Comparison of ENCODE assay signal across 1 cellular context in the genomic region with DNA sequence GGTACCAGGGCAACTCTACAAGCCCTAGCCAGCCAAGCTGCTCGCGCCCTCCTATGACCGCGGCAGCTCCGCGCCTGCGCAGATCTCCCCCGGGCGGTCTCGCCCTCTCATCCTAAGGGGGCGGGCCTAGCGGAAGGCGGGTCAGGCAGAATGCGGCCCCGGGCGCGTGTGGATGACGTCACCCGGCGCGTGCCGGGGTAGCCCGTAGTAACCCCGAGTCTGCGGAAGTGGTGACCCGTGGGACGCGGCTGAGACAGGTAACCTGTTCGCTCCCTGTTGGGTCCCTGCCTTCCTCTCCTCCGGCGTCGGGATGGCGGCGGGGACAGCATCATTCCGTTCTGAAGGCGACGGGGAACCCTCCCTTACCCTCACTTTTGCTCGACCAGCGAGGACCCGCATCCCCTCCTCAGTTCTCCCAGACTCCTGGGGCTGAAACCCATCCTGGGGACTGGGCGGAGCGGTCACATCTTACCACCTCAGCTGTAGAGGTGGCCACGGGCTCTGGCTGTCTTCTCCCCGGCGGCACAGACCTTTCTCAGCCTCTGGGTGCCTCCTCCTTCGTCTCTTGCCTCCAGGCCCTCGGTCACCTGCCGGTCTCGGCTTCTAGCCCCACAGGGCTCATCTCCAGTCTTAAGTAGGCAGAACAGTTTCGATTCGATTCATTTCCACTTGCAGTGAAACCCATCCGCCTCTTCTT.
TF ChIP-seq lines count a peak whose summit lies in the region.

A gene with protein sequence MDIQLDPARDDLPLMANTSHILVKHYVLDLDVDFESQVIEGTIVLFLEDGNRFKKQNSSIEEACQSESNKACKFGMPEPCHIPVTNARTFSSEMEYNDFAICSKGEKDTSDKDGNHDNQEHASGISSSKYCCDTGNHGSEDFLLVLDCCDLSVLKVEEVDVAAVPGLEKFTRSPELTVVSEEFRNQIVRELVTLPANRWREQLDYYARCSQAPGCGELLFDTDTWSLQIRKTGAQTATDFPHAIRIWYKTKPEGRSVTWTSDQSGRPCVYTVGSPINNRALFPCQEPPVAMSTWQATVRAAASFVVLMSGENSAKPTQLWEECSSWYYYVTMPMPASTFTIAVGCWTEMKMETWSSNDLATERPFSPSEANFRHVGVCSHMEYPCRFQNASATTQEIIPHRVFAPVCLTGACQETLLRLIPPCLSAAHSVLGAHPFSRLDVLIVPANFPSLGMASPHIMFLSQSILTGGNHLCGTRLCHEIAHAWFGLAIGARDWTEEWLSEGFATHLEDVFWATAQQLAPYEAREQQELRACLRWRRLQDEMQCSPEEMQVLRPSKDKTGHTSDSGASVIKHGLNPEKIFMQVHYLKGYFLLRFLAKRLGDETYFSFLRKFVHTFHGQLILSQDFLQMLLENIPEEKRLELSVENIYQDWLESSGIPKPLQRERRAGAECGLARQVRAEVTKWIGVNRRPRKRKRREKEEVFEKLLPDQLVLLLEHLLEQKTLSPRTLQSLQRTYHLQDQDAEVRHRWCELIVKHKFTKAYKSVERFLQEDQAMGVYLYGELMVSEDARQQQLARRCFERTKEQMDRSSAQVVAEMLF (plus strand): TSS at position 205 of the 697 bp plus-strand sequence. CDS start 33,085 bp downstream, outside the sequence.

TF ChIP-seq in HepG2, 621 proteins besides CTCF, POLR2A, EP300 and RAD21 (continued from another document and continues in another):
- TF ChIP-seq IRF9 (CRISPR knock-in tag; IDR thresholded peaks at IDR 0.05; ENCODE audit: borderline replicate concordance) (peak; percentile 67; the same call in 1 of the 2 replicates), GPN1 (CRISPR knock-in tag; IDR thresholded peaks at IDR 0.05; ENCODE audit: borderline replicate concordance) (no peak), TEAD2 (CRISPR knock-in tag; IDR thresholded peaks at IDR 0.05) (no peak), REPIN1 (CRISPR knock-in tag; IDR thresholded peaks at IDR 0.05; ENCODE audit: borderline replicate concordance, low read depth) (peak; percentile 45; the same call in 1 of the 2 replicates), KDM2A (CRISPR knock-in tag; IDR thresholded peaks at IDR 0.05; ENCODE audit: borderline replicate concordance, low read depth) (peak; percentile 78; the same call in 1 of the 2 replicates), ZEB1 (IDR thresholded peaks at IDR 0.05; ENCODE audit: insufficient replicate concordance, low read depth) (peak; percentile 45), TEF (CRISPR knock-in tag; IDR thresholded peaks at IDR 0.05) (peak; percentile 27; the same call in 1 of the 2 replicates), ZNF564 (CRISPR knock-in tag; IDR thresholded peaks at IDR 0.05) (peak; percentile 66; the same call in 1 of the 2 replicates), TSC22D2 (CRISPR knock-in tag; IDR thresholded peaks at IDR 0.05; ENCODE audit: borderline replicate concordance) (no peak), CEBPG (CRISPR knock-in tag; IDR thresholded peaks at IDR 0.05) (0 out of 2 replicates have a peak, but pooled peaks have one; percentile 22), ASH2L (IDR thresholded peaks at IDR 0.05; ENCODE audit: insufficient read length, low read depth, low read length) (peak; percentile 85), POGK (CRISPR knock-in tag; conservative IDR thresholded peaks at IDR 0.05) (no peak), ZBTB38 (CRISPR knock-in tag; IDR thresholded peaks at IDR 0.05) (peak; percentile 40; the same call in 1 of the 2 replicates), HOXD1 (CRISPR knock-in tag; IDR thresholded peaks at IDR 0.05) (0 out of 2 replicates have a peak, but pooled peaks have one; percentile 42), NR2C2 (CRISPR knock-in tag; IDR thresholded peaks at IDR 0.05; ENCODE audit: borderline replicate concordance) (peak; percentile 92), ZNF589 (CRISPR knock-in tag; conservative IDR thresholded peaks at IDR 0.05) (no peak), BORCS8-MEF2B (CRISPR knock-in tag; IDR thresholded peaks at IDR 0.05) (no peak), NCOA2 (CRISPR knock-in tag; IDR thresholded peaks at IDR 0.05) (peak; percentile 28), ZNF552 (CRISPR knock-in tag; IDR thresholded peaks at IDR 0.05; ENCODE audit: borderline replicate concordance) (no peak), NR2F1 (CRISPR knock-in tag; IDR thresholded peaks at IDR 0.05) (peak; percentile 43 to 68; a peak in 2 of 4 replicates), ZFYVE20 (CRISPR knock-in tag; IDR thresholded peaks at IDR 0.05; ENCODE audit: borderline replicate concordance, low read depth) (no peak), ZNF205 (CRISPR knock-in tag; IDR thresholded peaks at IDR 0.05) (no peak), UBTF (CRISPR knock-in tag; IDR thresholded peaks at IDR 0.05) (peak; percentile 57; the same call in 1 of the 2 replicates), SKI (IDR thresholded peaks at IDR 0.05; ENCODE audit: partially characterized antibody) (peak; percentile 65), SMAD1 (CRISPR knock-in tag; IDR thresholded peaks at IDR 0.05; ENCODE audit: borderline replicate concordance, low read depth) (peak; percentile 72; the same call in 1 of the 2 replicates), CHD4 (IDR thresholded peaks at IDR 0.05; ENCODE audit: borderline replicate concordance, low read length) (0 out of 2 replicates have a peak, but pooled peaks have one; percentile 2), ZNF224 (CRISPR knock-in tag; IDR thresholded peaks at IDR 0.05) (0 out of 2 replicates have a peak, but pooled peaks have one; percentile 23), HCFC1 (IDR thresholded peaks at IDR 0.05; ENCODE audit: low read depth, low read length) (peak; percentile 64), MIER3 (CRISPR knock-in tag; IDR thresholded peaks at IDR 0.05; ENCODE audit: borderline replicate concordance) (peak; percentile 55; the same call in 1 of the 2 replicates), KDM5A (IDR thresholded peaks at IDR 0.05; ENCODE audit: borderline replicate concordance, low read length) (peak; percentile 91), NCOA5 (CRISPR knock-in tag; IDR thresholded peaks at IDR 0.05) (no peak), ZNF317 (CRISPR knock-in tag; IDR thresholded peaks at IDR 0.05) (peak; percentile 88), ZFP36L1 (CRISPR knock-in tag; IDR thresholded peaks at IDR 0.05) (no peak), RCOR2 (CRISPR knock-in tag; IDR thresholded peaks at IDR 0.05) (no peak), ZNF414 (CRISPR knock-in tag; IDR thresholded peaks at IDR 0.05) (peak; percentile 50; the same call in 1 of the 2 replicates), ZNF335 (CRISPR knock-in tag; IDR thresholded peaks at IDR 0.05) (peak; percentile 52; the same call in 1 of the 2 replicates), ZNF460 (CRISPR knock-in tag; IDR thresholded peaks at IDR 0.05; ENCODE audit: borderline replicate concordance) (no peak), CREB1 (IDR thresholded peaks at IDR 0.05) (peak; percentile 100), CREB1 (CRISPR knock-in tag; IDR thresholded peaks at IDR 0.05) (peak; percentile 99), ZBTB7B (CRISPR knock-in tag; IDR thresholded peaks at IDR 0.05) (0 out of 2 replicates have a peak, but pooled peaks have one; percentile 51), ZIK1 (CRISPR knock-in tag; IDR thresholded peaks at IDR 0.05; ENCODE audit: borderline replicate concordance, low read depth) (no peak; the same call in 1 of the 2 replicates), SOX6 (IDR thresholded peaks at IDR 0.05) (no peak), SOX6 (CRISPR knock-in tag; IDR thresholded peaks at IDR 0.05) (peak; percentile 80)
- TF ChIP-seq, protein P1, sequence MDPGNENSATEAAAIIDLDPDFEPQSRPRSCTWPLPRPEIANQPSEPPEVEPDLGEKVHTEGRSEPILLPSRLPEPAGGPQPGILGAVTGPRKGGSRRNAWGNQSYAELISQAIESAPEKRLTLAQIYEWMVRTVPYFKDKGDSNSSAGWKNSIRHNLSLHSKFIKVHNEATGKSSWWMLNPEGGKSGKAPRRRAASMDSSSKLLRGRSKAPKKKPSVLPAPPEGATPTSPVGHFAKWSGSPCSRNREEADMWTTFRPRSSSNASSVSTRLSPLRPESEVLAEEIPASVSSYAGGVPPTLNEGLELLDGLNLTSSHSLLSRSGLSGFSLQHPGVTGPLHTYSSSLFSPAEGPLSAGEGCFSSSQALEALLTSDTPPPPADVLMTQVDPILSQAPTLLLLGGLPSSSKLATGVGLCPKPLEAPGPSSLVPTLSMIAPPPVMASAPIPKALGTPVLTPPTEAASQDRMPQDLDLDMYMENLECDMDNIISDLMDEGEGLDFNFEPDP (CRISPR knock-in tag; conservative IDR thresholded peaks at IDR 0.05), result no peak
- TF ChIP-seq, protein P2, sequence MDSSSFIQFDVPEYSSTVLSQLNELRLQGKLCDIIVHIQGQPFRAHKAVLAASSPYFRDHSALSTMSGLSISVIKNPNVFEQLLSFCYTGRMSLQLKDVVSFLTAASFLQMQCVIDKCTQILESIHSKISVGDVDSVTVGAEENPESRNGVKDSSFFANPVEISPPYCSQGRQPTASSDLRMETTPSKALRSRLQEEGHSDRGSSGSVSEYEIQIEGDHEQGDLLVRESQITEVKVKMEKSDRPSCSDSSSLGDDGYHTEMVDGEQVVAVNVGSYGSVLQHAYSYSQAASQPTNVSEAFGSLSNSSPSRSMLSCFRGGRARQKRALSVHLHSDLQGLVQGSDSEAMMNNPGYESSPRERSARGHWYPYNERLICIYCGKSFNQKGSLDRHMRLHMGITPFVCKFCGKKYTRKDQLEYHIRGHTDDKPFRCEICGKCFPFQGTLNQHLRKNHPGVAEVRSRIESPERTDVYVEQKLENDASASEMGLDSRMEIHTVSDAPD (CRISPR knock-in tag; IDR thresholded peaks at IDR 0.05), result no peak; the same call in 1 of the 2 replicates
- TF ChIP-seq, protein P3, sequence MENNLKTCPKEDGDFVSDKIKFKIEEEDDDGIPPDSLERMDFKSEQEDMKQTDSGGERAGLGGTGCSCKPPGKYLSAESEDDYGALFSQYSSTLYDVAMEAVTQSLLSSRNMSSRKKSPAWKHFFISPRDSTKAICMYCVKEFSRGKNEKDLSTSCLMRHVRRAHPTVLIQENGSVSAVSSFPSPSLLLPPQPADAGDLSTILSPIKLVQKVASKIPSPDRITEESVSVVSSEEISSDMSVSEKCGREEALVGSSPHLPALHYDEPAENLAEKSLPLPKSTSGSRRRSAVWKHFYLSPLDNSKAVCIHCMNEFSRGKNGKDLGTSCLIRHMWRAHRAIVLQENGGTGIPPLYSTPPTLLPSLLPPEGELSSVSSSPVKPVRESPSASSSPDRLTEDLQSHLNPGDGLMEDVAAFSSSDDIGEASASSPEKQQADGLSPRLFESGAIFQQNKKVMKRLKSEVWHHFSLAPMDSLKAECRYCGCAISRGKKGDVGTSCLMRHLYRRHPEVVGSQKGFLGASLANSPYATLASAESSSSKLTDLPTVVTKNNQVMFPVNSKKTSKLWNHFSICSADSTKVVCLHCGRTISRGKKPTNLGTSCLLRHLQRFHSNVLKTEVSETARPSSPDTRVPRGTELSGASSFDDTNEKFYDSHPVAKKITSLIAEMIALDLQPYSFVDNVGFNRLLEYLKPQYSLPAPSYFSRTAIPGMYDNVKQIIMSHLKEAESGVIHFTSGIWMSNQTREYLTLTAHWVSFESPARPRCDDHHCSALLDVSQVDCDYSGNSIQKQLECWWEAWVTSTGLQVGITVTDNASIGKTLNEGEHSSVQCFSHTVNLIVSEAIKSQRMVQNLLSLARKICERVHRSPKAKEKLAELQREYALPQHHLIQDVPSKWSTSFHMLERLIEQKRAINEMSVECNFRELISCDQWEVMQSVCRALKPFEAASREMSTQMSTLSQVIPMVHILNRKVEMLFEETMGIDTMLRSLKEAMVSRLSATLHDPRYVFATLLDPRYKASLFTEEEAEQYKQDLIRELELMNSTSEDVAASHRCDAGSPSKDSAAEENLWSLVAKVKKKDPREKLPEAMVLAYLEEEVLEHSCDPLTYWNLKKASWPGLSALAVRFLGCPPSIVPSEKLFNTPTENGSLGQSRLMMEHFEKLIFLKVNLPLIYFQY (CRISPR knock-in tag; IDR thresholded peaks at IDR 0.05; ENCODE audit: borderline replicate concordance), result peak; percentile 56; the same call in 1 of the 2 replicates
